In the genomic region with DNA sequence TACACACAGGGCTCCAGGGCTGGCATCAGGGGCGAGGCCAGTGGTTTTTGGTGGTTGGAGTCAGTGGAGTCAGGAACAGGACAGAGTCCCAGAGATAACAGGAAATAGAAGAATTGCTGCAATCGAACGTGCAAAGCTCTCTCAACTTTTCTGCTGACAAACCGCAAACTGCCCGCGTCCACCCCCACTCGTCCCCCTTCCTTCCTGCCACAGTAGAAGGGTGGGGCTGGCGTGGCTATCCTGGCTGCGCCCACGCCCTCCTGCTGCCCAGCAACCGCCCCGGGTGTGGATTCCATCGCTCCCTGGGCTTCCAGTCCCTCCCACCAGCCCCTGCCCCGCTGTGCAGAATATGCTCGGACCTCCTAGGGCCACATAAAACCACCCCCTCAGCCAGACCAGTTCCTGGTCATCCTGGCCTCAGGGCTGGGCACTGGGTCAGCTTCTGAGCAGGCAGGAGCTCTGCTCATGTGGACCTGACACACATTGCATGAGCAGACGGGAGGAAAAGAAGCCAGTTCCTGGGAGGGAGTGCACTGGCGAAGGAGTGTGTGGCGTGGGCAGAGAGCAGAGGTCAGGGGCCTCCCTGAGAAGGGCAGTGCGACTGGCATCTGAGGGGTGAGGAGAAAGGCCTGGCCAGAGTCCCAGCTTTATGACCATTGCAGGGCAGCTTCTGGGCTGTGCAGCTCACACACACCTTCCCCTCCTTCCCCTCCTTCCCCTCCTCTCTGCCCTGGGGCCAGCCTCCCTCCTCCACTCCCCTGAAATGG, we compare ENCODE assay signal across 8 cellular contexts.
DNase-seq lines count a peak whose midpoint lies in the region; ATAC-seq, FAIRE-seq and TF ChIP-seq lines count a peak whose summit lies in the region.

No MANE protein-coding gene starts in this region.

- no peaks in the 10 kb centered on the region for H3K27me3 ChIP-seq in CD8-positive, alpha-beta memory T cell (ENCODE audit: insufficient read depth, low read length, poor library complexity, severe bottlenecking)
- H3K27me3 ChIP-seq in bronchial epithelial cell (ENCODE audit: control insufficient read depth, insufficient read depth, low read length) (no peaks in the 10 kb centered on the region), mucosa of rectum (ENCODE audit: control insufficient read depth in 2 of 2, insufficient read depth in 2 of 2, low read length in 2 of 2) (no peaks in the 10 kb centered on the region), ascending aorta (no peaks in the 10 kb centered on the region)

- intact Hi-C loops in ascending aorta (cut with DNase I), result no loop called here

- H3K9me3 Mint-ChIP-seq in CD8-positive, alpha-beta memory T cell, result no peaks in the 10 kb centered on the region

- H3K4me1 ChIP-seq in CD8-positive, alpha-beta memory T cell (ENCODE audit: insufficient read depth, low read length), result peaks cover 22% of the 10 kb centered on the region
- H3K4me1 ChIP-seq in mucosa of rectum (ENCODE audit: control insufficient read depth in 2 of 2, insufficient read depth in 2 of 2, low read length in 2 of 2) (peaks cover 9 to 11% of the 10 kb centered on the region in 2 donors), ascending aorta (no peaks in the 10 kb centered on the region)

- POLR2A ChIA-PET in CD8-positive, alpha-beta memory T cell (lab: Charles Lee), result interaction anchor here (0.5 kb wide), 1 partner anchor 9 kb away, joined by 3 read pairs; no protein-coding TSS in a partner anchor

- H3K4me1 Mint-ChIP-seq in CD8-positive, alpha-beta memory T cell, result peaks cover 0 to 4% (median 0%) of the 10 kb centered on the region in 3 donors

- H3K9me3 ChIP-seq in CD8-positive, alpha-beta memory T cell (ENCODE audit: low read length), result no peaks in the 10 kb centered on the region
- no peaks in the 10 kb centered on the region for H3K9me3 ChIP-seq in mucosa of rectum (ENCODE audit: control insufficient read depth in 2 of 2, low read length in 2 of 2)
- no peaks in the 10 kb centered on the region for H3K9me3 ChIP-seq in ascending aorta

- peak overlapping the region; percentile 41 for H3K27ac ChIP-seq in CD8-positive, alpha-beta memory T cell (ENCODE audit: low read depth, low read length)
- H3K27ac ChIP-seq in mucosa of rectum (ENCODE audit: low read depth in 2 of 2, low read length in 2 of 2) (no peak overlapping the region), ascending aorta (no peak overlapping the region)

- CTCF ChIA-PET in CD8-positive, alpha-beta memory T cell (lab: Charles Lee), result no interaction called here

- no peaks in the 10 kb centered on the region for H3K27me3 Mint-ChIP-seq in CD8-positive, alpha-beta memory T cell

- H3K9ac ChIP-seq in mucosa of rectum (ENCODE audit: low read depth in 1 of 2, low read length in 2 of 2), result no peak overlapping the region

- H3K4me3 ChIP-seq in CD8-positive, alpha-beta memory T cell (ENCODE audit: low read length), result no peak overlapping the region
- H3K4me3 ChIP-seq in bronchial epithelial cell (ENCODE audit: low read depth, low read length), result no peak overlapping the region
- H3K4me3 ChIP-seq in mucosa of rectum (ENCODE audit: low read length in 2 of 2), result peak overlapping the region; percentile 19 to 26
- no peak overlapping the region for H3K4me3 ChIP-seq in ascending aorta

- peaks cover 0 to 46% (median 13%) of the 10 kb centered on the region in 3 donors for H3K36me3 Mint-ChIP-seq in CD8-positive, alpha-beta memory T cell

- peaks cover 59% of the 10 kb centered on the region for H3K36me3 ChIP-seq in CD8-positive, alpha-beta memory T cell (ENCODE audit: insufficient read depth, low read length)
- H3K36me3 ChIP-seq in bronchial epithelial cell (ENCODE audit: control insufficient read depth, insufficient read depth, low read length) (peaks cover 26% of the 10 kb centered on the region), mucosa of rectum (ENCODE audit: control insufficient read depth in 2 of 2, insufficient read depth in 2 of 2, low read length in 2 of 2) (peaks cover 6 to 31% of the 10 kb centered on the region in 2 donors), ascending aorta (no peaks in the 10 kb centered on the region)

- peak overlapping the region in 2 of 7 donors; percentile 49 to 76 for H3K4me3 Mint-ChIP-seq in CD8-positive, alpha-beta memory T cell

- TF ChIP-seq CTCF in bronchial epithelial cell (IDR thresholded peaks at IDR 0.05; ENCODE audit: insufficient read depth, low read length, severe bottlenecking), result no peak
- TF ChIP-seq CTCF in ascending aorta (IDR thresholded peaks at IDR 0.05), result no peak

- peak in 3 of 5 donors; percentile 24 to 54 (median 25) for DNase-seq in CD8-positive, alpha-beta memory T cell
- DNase-seq in NOMO-1 (lab: John Stamatoyannopoulos, UW; ENCODE audit: unreplicated experiment in 2 of 2), result peak; percentile 92 to 98
- DNase-seq in bronchial epithelial cell (ENCODE audit: low read depth), result peak; percentile 33
- no peak for DNase-seq in amniotic stem cell (lab: John Stamatoyannopoulos, UW)
- no peak for DNase-seq in ascending aorta (ENCODE audit: low spot score in 2 of 2)
- DNase-seq in NCI-H774 (lab: John Stamatoyannopoulos, UW), result no peak

- no peak for ATAC-seq in GM21619 (IDR thresholded peaks at IDR 0.05; ENCODE audit: unreplicated experiment)

- no peak for FAIRE-seq in bronchial epithelial cell (lab: Jason Lieb, UNC)

- H3K27ac Mint-ChIP-seq in CD8-positive, alpha-beta memory T cell, result peak overlapping the region in 2 of 8 donors; percentile 50 to 72

Comparison
In these comparisons a context has a peak if more than half of its experiments do, and no peak if none do; other contexts are left out.
1. DNase-seq: peak in CD8-positive, alpha-beta memory T cell (3 of 5), NOMO-1 (2 of 2) and bronchial epithelial cell (single experiment); none in amniotic stem cell (single experiment), ascending aorta (0 of 2) and NCI-H774 (single experiment).
2. H3K4me3 ChIP-seq: peak in mucosa of rectum (2 of 2); none in CD8-positive, alpha-beta memory T cell (single experiment), bronchial epithelial cell (single experiment) and ascending aorta (0 of 2).